In the genomic region with DNA sequence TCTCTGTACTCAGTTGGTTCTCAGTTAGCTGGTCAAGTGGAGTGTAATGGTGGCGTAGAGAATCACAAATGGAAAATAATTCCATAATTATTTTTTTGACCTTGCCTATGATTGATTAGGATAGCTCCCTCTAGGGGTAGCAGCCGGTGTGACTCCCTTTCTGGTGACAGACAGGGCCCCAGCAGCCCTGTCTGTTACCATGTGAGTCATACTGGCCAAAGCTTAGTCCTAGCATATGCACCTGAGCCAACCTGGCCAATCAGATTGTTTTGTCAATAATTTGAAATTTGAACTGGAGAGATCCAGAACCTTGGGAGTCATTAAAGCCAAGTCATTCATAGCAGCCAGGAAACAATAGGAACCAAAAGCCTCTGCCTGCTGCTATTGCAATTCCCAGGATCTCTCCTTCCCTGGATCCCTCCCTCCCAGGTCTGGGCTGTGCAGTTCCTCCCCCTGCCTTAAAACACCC, we compare ENCODE assay signal across 1 cellular context.
TF ChIP-seq lines count a peak whose summit lies in the region.

No MANE protein-coding gene starts in this region.

TF ChIP-seq in K562, 482 proteins besides CTCF, POLR2A, EP300 and RAD21 (continued from another document and continues in another):
- TF ChIP-seq, protein P1, sequence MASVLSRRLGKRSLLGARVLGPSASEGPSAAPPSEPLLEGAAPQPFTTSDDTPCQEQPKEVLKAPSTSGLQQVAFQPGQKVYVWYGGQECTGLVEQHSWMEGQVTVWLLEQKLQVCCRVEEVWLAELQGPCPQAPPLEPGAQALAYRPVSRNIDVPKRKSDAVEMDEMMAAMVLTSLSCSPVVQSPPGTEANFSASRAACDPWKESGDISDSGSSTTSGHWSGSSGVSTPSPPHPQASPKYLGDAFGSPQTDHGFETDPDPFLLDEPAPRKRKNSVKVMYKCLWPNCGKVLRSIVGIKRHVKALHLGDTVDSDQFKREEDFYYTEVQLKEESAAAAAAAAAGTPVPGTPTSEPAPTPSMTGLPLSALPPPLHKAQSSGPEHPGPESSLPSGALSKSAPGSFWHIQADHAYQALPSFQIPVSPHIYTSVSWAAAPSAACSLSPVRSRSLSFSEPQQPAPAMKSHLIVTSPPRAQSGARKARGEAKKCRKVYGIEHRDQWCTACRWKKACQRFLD (CRISPR knock-in tag; IDR thresholded peaks at IDR 0.05): no peak
- TF ChIP-seq HMG20A (CRISPR knock-in tag; conservative IDR thresholded peaks at IDR 0.05) (no peak), SIN3A (IDR thresholded peaks at IDR 0.05; ENCODE audit: borderline replicate concordance in 2 of 2, control insufficient read depth in 1 of 2, low read depth in 2 of 2, low read length in 2 of 2) (no peak), TAF1 (IDR thresholded peaks at IDR 0.05; ENCODE audit: control insufficient read depth, extremely low read depth, insufficient read depth, low read length, severe bottlenecking) (no peak), ETV1 (tag; conservative IDR thresholded peaks at IDR 0.05; ENCODE audit: low read depth) (no peak), KHSRP (IDR thresholded peaks at IDR 0.05) (no peak), ZFP91 (CRISPR knock-in tag; IDR thresholded peaks at IDR 0.05) (no peak), DACH1 (IDR thresholded peaks at IDR 0.05; ENCODE audit: partially characterized antibody) (peak; percentile 17), SREBF2 (CRISPR knock-in tag; IDR thresholded peaks at IDR 0.05) (no peak), ZBTB1 (CRISPR knock-in tag; IDR thresholded peaks at IDR 0.05; ENCODE audit: borderline replicate concordance, low read depth) (no peak), POLR2AphosphoS5 (IDR thresholded peaks at IDR 0.05; ENCODE audit: control insufficient read depth, insufficient read depth, low read depth, low read length) (no peak), NR2F6 (CRISPR knock-in tag; IDR thresholded peaks at IDR 0.05) (no peak), ZNF121 (CRISPR knock-in tag; conservative IDR thresholded peaks at IDR 0.05) (no peak), MEF2A (IDR thresholded peaks at IDR 0.05; ENCODE audit: control insufficient read depth, low read depth, low read length) (no peak), MECOM (CRISPR knock-in tag; IDR thresholded peaks at IDR 0.05) (no peak), ATF6 (CRISPR knock-in tag; IDR thresholded peaks at IDR 0.05) (no peak), USF2 (CRISPR knock-in tag; IDR thresholded peaks at IDR 0.05) (peak; percentile 63), FOXP1 (CRISPR knock-in tag; IDR thresholded peaks at IDR 0.05) (no peak), BRD9 (IDR thresholded peaks at IDR 0.05; ENCODE audit: low read depth, partially characterized antibody) (no peak), ZNF408 (CRISPR knock-in tag; IDR thresholded peaks at IDR 0.05; ENCODE audit: low read depth) (no peak), RFX1 (IDR thresholded peaks at IDR 0.05) (peak; percentile 61), ZNF134 (CRISPR knock-in tag; conservative IDR thresholded peaks at IDR 0.05) (no peak), L3MBTL2 (IDR thresholded peaks at IDR 0.05) (peak; percentile 50; the same call in 1 of the 2 replicates)
- TF ChIP-seq, protein P2, sequence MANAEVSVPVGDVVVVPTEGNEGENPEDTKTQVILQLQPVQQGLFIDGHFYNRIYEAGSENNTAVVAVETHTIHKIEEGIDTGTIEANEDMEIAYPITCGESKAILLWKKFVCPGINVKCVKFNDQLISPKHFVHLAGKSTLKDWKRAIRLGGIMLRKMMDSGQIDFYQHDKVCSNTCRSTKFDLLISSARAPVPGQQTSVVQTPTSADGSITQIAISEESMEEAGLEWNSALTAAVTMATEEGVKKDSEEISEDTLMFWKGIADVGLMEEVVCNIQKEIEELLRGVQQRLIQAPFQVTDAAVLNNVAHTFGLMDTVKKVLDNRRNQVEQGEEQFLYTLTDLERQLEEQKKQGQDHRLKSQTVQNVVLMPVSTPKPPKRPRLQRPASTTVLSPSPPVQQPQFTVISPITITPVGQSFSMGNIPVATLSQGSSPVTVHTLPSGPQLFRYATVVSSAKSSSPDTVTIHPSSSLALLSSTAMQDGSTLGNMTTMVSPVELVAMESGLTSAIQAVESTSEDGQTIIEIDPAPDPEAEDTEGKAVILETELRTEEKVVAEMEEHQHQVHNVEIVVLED (CRISPR knock-in tag; IDR thresholded peaks at IDR 0.05): no peak
- TF ChIP-seq, protein P3, sequence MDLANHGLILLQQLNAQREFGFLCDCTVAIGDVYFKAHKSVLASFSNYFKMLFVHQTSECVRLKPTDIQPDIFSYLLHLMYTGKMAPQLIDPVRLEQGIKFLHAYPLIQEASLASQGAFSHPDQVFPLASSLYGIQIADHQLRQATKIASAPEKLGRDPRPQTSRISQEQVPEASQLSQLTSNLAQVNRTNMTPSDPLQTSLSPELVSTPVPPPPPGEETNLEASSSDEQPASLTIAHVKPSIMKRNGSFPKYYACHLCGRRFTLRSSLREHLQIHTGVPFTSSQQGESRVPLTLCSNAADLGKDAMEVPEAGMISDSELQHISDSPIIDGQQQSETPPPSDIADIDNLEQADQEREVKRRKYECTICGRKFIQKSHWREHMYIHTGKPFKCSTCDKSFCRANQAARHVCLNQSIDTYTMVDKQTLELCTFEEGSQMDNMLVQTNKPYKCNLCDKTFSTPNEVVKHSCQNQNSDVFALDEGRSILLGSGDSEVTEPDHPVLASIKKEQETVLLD (IDR thresholded peaks at IDR 0.05): no peak
- TF ChIP-seq, protein P4, sequence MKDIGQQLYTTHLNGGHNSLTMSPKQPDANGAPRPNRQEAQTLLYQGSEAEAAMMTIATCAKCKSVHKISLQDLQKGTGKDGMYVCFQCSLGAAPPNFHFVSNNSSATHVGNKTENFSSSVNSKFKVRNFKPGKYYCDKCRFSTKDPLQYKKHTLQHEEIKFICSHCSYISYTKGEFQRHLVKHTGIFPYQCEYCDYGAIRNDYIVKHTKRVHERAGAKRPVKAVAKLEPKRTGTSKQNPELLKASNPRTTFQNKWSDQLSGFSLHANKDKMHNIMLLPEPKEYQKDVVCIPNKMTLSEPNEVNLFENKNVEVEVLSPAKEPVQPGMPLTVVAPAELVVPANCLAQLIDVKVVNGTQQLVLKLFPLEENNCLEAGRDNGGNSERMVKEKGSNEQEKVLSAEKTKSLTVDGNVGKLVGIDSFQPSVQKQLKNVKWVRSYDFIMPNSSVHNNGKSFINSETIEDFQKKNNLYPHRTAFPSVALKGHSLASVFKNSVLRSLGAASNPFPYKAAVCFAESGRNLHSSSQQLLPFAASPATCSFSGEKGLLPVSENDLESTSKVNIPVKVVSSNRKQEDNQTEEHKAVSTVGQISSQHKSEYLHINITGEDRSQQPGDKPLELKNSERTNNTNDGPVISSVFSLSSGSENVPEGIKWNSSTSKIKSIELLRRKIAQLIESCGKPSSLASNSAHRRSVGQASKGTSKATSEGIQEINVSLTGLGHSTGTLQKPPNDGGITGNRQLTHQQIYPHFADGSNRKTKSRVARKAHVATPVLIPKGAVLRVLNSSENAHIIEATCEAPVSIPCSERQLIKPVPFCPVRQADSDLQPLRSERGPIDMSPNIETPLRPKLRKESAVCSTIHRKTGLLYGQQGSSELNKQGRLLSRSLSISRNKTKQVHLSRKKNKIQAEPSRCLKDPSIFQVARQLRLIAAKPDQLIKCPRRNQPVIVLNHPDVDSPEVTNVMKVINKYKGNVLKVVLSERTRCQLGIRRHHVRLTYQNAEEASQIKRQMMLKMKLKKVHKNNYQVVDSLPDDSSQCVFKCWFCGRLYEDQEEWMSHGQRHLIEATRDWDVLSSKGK (CRISPR knock-in tag; IDR thresholded peaks at IDR 0.05): no peak
- TF ChIP-seq, protein P5, sequence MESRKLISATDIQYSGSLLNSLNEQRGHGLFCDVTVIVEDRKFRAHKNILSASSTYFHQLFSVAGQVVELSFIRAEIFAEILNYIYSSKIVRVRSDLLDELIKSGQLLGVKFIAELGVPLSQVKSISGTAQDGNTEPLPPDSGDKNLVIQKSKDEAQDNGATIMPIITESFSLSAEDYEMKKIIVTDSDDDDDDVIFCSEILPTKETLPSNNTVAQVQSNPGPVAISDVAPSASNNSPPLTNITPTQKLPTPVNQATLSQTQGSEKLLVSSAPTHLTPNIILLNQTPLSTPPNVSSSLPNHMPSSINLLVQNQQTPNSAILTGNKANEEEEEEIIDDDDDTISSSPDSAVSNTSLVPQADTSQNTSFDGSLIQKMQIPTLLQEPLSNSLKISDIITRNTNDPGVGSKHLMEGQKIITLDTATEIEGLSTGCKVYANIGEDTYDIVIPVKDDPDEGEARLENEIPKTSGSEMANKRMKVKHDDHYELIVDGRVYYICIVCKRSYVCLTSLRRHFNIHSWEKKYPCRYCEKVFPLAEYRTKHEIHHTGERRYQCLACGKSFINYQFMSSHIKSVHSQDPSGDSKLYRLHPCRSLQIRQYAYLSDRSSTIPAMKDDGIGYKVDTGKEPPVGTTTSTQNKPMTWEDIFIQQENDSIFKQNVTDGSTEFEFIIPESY (CRISPR knock-in tag; IDR thresholded peaks at IDR 0.05): peak; percentile 47; the same call in 1 of the 2 replicates
- TF ChIP-seq, protein P6, sequence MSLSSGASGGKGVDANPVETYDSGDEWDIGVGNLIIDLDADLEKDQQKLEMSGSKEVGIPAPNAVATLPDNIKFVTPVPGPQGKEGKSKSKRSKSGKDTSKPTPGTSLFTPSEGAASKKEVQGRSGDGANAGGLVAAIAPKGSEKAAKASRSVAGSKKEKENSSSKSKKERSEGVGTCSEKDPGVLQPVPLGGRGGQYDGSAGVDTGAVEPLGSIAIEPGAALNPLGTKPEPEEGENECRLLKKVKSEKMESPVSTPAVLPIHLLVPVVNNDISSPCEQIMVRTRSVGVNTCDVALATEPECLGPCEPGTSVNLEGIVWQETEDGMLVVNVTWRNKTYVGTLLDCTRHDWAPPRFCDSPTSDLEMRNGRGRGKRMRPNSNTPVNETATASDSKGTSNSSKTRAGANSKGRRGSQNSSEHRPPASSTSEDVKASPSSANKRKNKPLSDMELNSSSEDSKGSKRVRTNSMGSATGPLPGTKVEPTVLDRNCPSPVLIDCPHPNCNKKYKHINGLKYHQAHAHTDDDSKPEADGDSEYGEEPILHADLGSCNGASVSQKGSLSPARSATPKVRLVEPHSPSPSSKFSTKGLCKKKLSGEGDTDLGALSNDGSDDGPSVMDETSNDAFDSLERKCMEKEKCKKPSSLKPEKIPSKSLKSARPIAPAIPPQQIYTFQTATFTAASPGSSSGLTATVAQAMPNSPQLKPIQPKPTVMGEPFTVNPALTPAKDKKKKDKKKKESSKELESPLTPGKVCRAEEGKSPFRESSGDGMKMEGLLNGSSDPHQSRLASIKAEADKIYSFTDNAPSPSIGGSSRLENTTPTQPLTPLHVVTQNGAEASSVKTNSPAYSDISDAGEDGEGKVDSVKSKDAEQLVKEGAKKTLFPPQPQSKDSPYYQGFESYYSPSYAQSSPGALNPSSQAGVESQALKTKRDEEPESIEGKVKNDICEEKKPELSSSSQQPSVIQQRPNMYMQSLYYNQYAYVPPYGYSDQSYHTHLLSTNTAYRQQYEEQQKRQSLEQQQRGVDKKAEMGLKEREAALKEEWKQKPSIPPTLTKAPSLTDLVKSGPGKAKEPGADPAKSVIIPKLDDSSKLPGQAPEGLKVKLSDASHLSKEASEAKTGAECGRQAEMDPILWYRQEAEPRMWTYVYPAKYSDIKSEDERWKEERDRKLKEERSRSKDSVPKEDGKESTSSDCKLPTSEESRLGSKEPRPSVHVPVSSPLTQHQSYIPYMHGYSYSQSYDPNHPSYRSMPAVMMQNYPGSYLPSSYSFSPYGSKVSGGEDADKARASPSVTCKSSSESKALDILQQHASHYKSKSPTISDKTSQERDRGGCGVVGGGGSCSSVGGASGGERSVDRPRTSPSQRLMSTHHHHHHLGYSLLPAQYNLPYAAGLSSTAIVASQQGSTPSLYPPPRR (CRISPR knock-in tag; IDR thresholded peaks at IDR 0.05; ENCODE audit: borderline replicate concordance): no peak
- TF ChIP-seq, protein P7, sequence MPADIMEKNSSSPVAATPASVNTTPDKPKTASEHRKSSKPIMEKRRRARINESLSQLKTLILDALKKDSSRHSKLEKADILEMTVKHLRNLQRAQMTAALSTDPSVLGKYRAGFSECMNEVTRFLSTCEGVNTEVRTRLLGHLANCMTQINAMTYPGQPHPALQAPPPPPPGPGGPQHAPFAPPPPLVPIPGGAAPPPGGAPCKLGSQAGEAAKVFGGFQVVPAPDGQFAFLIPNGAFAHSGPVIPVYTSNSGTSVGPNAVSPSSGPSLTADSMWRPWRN (IDR thresholded peaks at IDR 0.05; ENCODE audit: low read depth): no peak
- TF ChIP-seq, protein P8, sequence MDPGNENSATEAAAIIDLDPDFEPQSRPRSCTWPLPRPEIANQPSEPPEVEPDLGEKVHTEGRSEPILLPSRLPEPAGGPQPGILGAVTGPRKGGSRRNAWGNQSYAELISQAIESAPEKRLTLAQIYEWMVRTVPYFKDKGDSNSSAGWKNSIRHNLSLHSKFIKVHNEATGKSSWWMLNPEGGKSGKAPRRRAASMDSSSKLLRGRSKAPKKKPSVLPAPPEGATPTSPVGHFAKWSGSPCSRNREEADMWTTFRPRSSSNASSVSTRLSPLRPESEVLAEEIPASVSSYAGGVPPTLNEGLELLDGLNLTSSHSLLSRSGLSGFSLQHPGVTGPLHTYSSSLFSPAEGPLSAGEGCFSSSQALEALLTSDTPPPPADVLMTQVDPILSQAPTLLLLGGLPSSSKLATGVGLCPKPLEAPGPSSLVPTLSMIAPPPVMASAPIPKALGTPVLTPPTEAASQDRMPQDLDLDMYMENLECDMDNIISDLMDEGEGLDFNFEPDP (CRISPR knock-in tag; IDR thresholded peaks at IDR 0.05): no peak
